Comparison of ENCODE assay signal across 11 cellular contexts in genomic region chrX:71107762-71108360, GRCh38. TPM values are rescaled to one million over a fixed set of nuclear protein-coding genes. Genes with fewer than 3 reads are reported as not detected.
A peak's percentile ranks its signal among the peaks of the same experiment; 100 is the strongest.
DNase-seq lines count a peak whose midpoint lies in the region; ATAC-seq, FAIRE-seq and TF ChIP-seq lines count a peak whose summit lies in the region.
"Had no signal": no experiment of that assay in that cellular context is flagged by ENCODE, and none has a peak within 500 bp of the region (broad histone marks: within the 10 kb centered on the region; RNA-seq: fewer than 3 reads in every experiment).

No MANE protein-coding gene starts in this region.

- DNase-seq in SKM-1 treated with dmso at 0.1 percent for 144 hours (lab: John Stamatoyannopoulos, UW; ENCODE audit: unreplicated experiment) (peak; percentile 35), SKM-1 (lab: John Stamatoyannopoulos, UW; ENCODE audit: unreplicated experiment) (no peak), T-cell (peak in 29 of 34 experiments; percentile 31 to 64 (median 50)), K562 (ENCODE audit: extremely low read depth in 1 of 4, low spot score in 3 of 4) (peak in 2 of 4 experiments; percentile 51 to 69), foreskin keratinocyte (no peak), GM19240 (ENCODE audit: insufficient read length, low spot score) (no peak)
- peak; percentile 17 for DNase-seq in stimulated activated CD4-positive, alpha-beta T cell treated with anti-CD3 and anti-CD28 coated beads, Interleukin-4, amount 100 ng/mL, for 24 hours
- DNase-seq: dorsolateral prefrontal cortex, NCI-H1048 had no signal

- peak; percentile 80 for FAIRE-seq in K562 (lab: Jason Lieb, UNC)
- FAIRE-seq: A549 had no signal

- H3K4me3 Mint-ChIP-seq in T-cell, result peak overlapping the region; percentile 95 to 99 (median 97)

- no peaks in the 10 kb centered on the region for H3K27me3 ChIP-seq in K562 (ENCODE audit: control insufficient read depth in 2 of 2, insufficient read depth in 2 of 2, low read length in 2 of 2)
- no peaks in the 10 kb centered on the region for H3K27me3 ChIP-seq in foreskin keratinocyte

- no peak overlapping the region for H3K4me3 ChIP-seq in K562
- H3K4me3 ChIP-seq: A549, dorsolateral prefrontal cortex had no signal

- no peak for TF ChIP-seq RAD21 in K562 (CRISPR knock-in tag; conservative IDR thresholded peaks at IDR 0.05 in 1 of 2, IDR thresholded peaks at IDR 0.05 in 1 of 2)

- TF ChIP-seq CTCF in K562 (IDR thresholded peaks at IDR 0.05 in 2 of 3, conservative IDR thresholded peaks at IDR 0.05 in 1 of 3; ENCODE audit: insufficient read depth in 2 of 3, low read depth in 1 of 3, low read length in 3 of 3), result no peak
- TF ChIP-seq CTCF in foreskin keratinocyte (conservative IDR thresholded peaks at IDR 0.05), result no peak

- H3K79me2 ChIP-seq in K562 (ENCODE audit: control insufficient read depth, insufficient read depth, low read length), result peaks cover 24% of the 10 kb centered on the region; the same call in 2 of the 3 replicates

- no peaks in the 10 kb centered on the region for H3K9me3 ChIP-seq in K562 (replicated peaks; ENCODE audit: control insufficient read depth, insufficient read depth, low read depth, low read length)
- H3K9me3 ChIP-seq: A549 had no signal

- 0% methylated on average over 3 of the region's 9 CpGs for WGBS in K562 (ENCODE audit: insufficient coverage, low coverage, missing lambda C conversion rate)

- no peaks in the 10 kb centered on the region for H3K27me3 Mint-ChIP-seq in T-cell

- peak overlapping the region; percentile 50 for H3K4me2 ChIP-seq in K562 (ENCODE audit: insufficient read depth, low read length)
- H3K4me2 ChIP-seq: A549 had no signal

- H3K27ac ChIP-seq in K562 (ENCODE audit: extremely low read depth, low read depth, low read length) (peak overlapping the region; percentile 58), foreskin keratinocyte (no peak overlapping the region)
- H3K27ac ChIP-seq: A549, dorsolateral prefrontal cortex had no signal

- no peaks in the 10 kb centered on the region for H3K9me3 Mint-ChIP-seq in T-cell

- no peak for TF ChIP-seq EP300 in K562 (IDR thresholded peaks at IDR 0.05; ENCODE audit: low read length)

- no peaks in the 10 kb centered on the region for H3K9me1 ChIP-seq in K562 (ENCODE audit: control insufficient read depth, insufficient read depth, low read length)

- POLR2A ChIA-PET in T-cell (lab: Charles Lee) (interaction anchor here (1.1 to 1.4 kb wide), 2 partner anchors 8 to 11 kb away, joined by 3 to 6 read pairs; partner anchors contain the start of gene MED12 (in 1 of the 2)), K562 (lab: Yijun Ruan, JAX) (interaction anchor here (1.3 kb wide), 1 partner anchor 23 kb away, joined by 4 read pairs; no protein-coding TSS in a partner anchor)

- peaks cover 41 to 76% of the 10 kb centered on the region in 2 experiments for H3K4me1 ChIP-seq in K562 (replicated peaks in 1 of 2; ENCODE audit: control insufficient read depth in 2 of 2, insufficient read depth in 2 of 2, low read length in 2 of 2)
- H3K4me1 ChIP-seq in foreskin keratinocyte, result no peaks in the 10 kb centered on the region
- H3K4me1 ChIP-seq: A549 had no signal

- H3K27ac Mint-ChIP-seq in T-cell, result peak overlapping the region; percentile 97 to 99

- no peak for TF ChIP-seq POLR2A in K562 (conservative IDR thresholded peaks at IDR 0.05)

- peaks cover 73 to 86% (median 86%) of the 10 kb centered on the region in 3 donors for H3K4me1 Mint-ChIP-seq in T-cell

- peaks cover 45% of the 10 kb centered on the region for H3K36me3 Mint-ChIP-seq in T-cell

- peak overlapping the region; percentile 75 for H2AFZ ChIP-seq in K562 (ENCODE audit: low read depth, low read length)

- BruUV-seq in K562 (replicated peaks; lab: Mats Ljungman, UMichigan), result TSS peak; percentile 17

- H4K20me1 ChIP-seq in K562 (replicated peaks; ENCODE audit: control insufficient read depth, insufficient read depth, low read length), result no peaks in the 10 kb centered on the region

- in situ Hi-C loops in K562 (cut with MboI), result no loop called here

- ATAC-seq in T-cell (replicated peaks in 1 of 4) (peak in 3 of 4 experiments; percentile 41 to 46 (median 45)), K562 (peak; percentile 36), foreskin keratinocyte (no peak), HG02973 (IDR thresholded peaks at IDR 0.05; ENCODE audit: unreplicated experiment) (no peak)
- ATAC-seq: A549 had no signal

- intact Hi-C loops in K562 (cut with micrococcal nuclease), result no loop called here

- H3K9ac ChIP-seq in K562 (ENCODE audit: insufficient read depth in 1 of 2, low read depth in 2 of 2, low read length in 2 of 2), result peak overlapping the region; percentile 35 to 38; a peak in 3 of 4 replicates

- CTCF ChIA-PET in T-cell (lab: Charles Lee) (interaction anchor here in 1 of 2 donors (0.6 to 1.9 kb wide), 2 partner anchors 8 to 11 kb away, joined by 4 to 10 read pairs; partner anchors contain the start of gene MED12), K562 (lab: Yijun Ruan, JAX; ENCODE audit: low intra/inter-chr PET ratio) (no interaction called here)

- no peaks in the 10 kb centered on the region for H3K36me3 ChIP-seq in K562 (ENCODE audit: control insufficient read depth, insufficient read depth, low read length)

RNA-seq across cellular contexts. Expression of gene CXorf65, which starts 1.3 kb away (rescaled TPM):
- 10 to 100 TPM; 33.8 to 86.6 (median 39.6) TPM for total RNA-seq in T-cell
- 2.9 and 8.8 TPM in 2 replicates for total RNA-seq in K562 (2011; cell fraction: chromatin; rRNA removed; ENCODE audit: low replicate concordance)
- 2.9 and 4.3 TPM in 2 replicates for total RNA-seq in K562 (2011; cell fraction: nucleolus; rRNA removed)
- 3.2 and 7.9 TPM in 2 replicates for total RNA-seq in K562 (2011; cell fraction: nucleoplasm; rRNA removed)
- total RNA-seq in K562 (2014; rRNA removed), result 2.9 and 3.1 TPM in 2 replicates
- 2.4 and 3.0 TPM in 2 replicates for total RNA-seq in K562 (2014; rRNA removed; fragmentation: Illumina TruSeq; extraction: Trizol)
- total RNA-seq in K562 (2015; rRNA removed; fragmentation: Illumina TruSeq; extraction: Trizol), result 1.8 and 2.6 TPM in 2 replicates
- total RNA-seq in K562 (2021), result 1.8 and 2.0 TPM in 2 replicates
- 0.77 and 1.9 TPM in 2 replicates for polyA plus RNA-seq in K562 (2011; rRNA removed)
- 0.45 and 0.94 TPM in 2 replicates for polyA plus RNA-seq in K562 (2011; cell fraction: cytosol; rRNA removed)
- 2.4 TPM in 2 replicates for polyA plus RNA-seq in K562 (2011; cell fraction: nucleus; rRNA removed)
- 1.2 and 3.5 TPM in 2 replicates for polyA plus RNA-seq in K562 (2012)
- polyA plus RNA-seq in K562 (2014; fragmentation: Illumina TruSeq; extraction: Trizol), result 1.4 TPM in 2 replicates
- polyA plus RNA-seq in K562 (2014; fragmentation: Nextera tagmentation; extraction: Ambion mirVana), result 1 to 10 TPM; 6.8 to 8.4 TPM
- polyA plus RNA-seq in K562 (2014; rRNA removed), result 0.36 and 3.9 TPM in 2 replicates
- polyA minus RNA-seq in K562 (2011; rRNA and poly(A)+ RNA removed), result 0.88 TPM in 1 of 2 replicates, not detected in the other
- polyA minus RNA-seq in K562 (2011; cell fraction: cytosol; rRNA and poly(A)+ RNA removed), result not detected in 2 replicates
- polyA minus RNA-seq in K562 (2011; cell fraction: nucleus; rRNA and poly(A)+ RNA removed), result 2.0 TPM in 1 of 2 replicates, not detected in the other
- not detected in 2 replicates for total RNA-seq in foreskin keratinocyte
- polyA plus RNA-seq in foreskin keratinocyte, result not detected in 2 replicates
- total RNA-seq: dorsolateral prefrontal cortex had no signal
- polyA plus RNA-seq: A549 had no signal

RNA-seq across cellular contexts. Expression of gene IL2RG, which starts 3.5 kb away (rescaled TPM):
- total RNA-seq in T-cell (100 to 1,000 TPM; 285 to 380 (median 312) TPM), K562 (2014; rRNA removed) (5.5 and 7.5 TPM in 2 replicates), K562 (2014; rRNA removed; fragmentation: Illumina TruSeq; extraction: Trizol) (9.7 and 11.4 TPM in 2 replicates), K562 (2015; rRNA removed; fragmentation: Illumina TruSeq; extraction: Trizol) (6.1 and 7.5 TPM in 2 replicates), K562 (2021) (18.0 and 19.7 TPM in 2 replicates), foreskin keratinocyte (0.11 and 0.27 TPM in 2 replicates)
- total RNA-seq in K562 (2011; cell fraction: chromatin; rRNA removed; ENCODE audit: low replicate concordance), result 48.6 and 70.4 TPM in 2 replicates
- 91.1 and 92.7 TPM in 2 replicates for total RNA-seq in K562 (2011; cell fraction: nucleolus; rRNA removed)
- total RNA-seq in K562 (2011; cell fraction: nucleoplasm; rRNA removed), result 80.5 and 94.1 TPM in 2 replicates
- polyA plus RNA-seq in K562 (2011; rRNA removed) (43.0 and 55.4 TPM in 2 replicates), K562 (2014; fragmentation: Illumina TruSeq; extraction: Trizol) (45.8 and 52.7 TPM in 2 replicates), K562 (2014; fragmentation: Nextera tagmentation; extraction: Ambion mirVana) (10 to 100 TPM; 17.4 to 27.4 TPM), K562 (2014; rRNA removed) (23.9 and 25.8 TPM in 2 replicates), foreskin keratinocyte (0.16 and 0.17 TPM in 2 replicates)
- polyA plus RNA-seq in K562 (2011; cell fraction: cytosol; rRNA removed), result 91.9 and 138 TPM in 2 replicates
- 29.1 and 32.6 TPM in 2 replicates for polyA plus RNA-seq in K562 (2011; cell fraction: nucleus; rRNA removed)
- 17.7 and 27.6 TPM in 2 replicates for polyA plus RNA-seq in K562 (2012)
- polyA minus RNA-seq in K562 (2011; rRNA and poly(A)+ RNA removed), result 26.0 and 31.9 TPM in 2 replicates
- 13.8 and 14.3 TPM in 2 replicates for polyA minus RNA-seq in K562 (2011; cell fraction: cytosol; rRNA and poly(A)+ RNA removed)
- 5.9 and 9.1 TPM in 2 replicates for polyA minus RNA-seq in K562 (2011; cell fraction: nucleus; rRNA and poly(A)+ RNA removed)

RNA-seq across cellular contexts. Expression of gene MED12, which starts 10.5 kb away (rescaled TPM):
- 10 to 100 TPM; 63.8 to 78.3 (median 72.0) TPM for total RNA-seq in T-cell
- total RNA-seq in K562 (2011; cell fraction: chromatin; rRNA removed; ENCODE audit: low replicate concordance), result 282 and 395 TPM in 2 replicates
- total RNA-seq in K562 (2011; cell fraction: nucleolus; rRNA removed), result 116 and 125 TPM in 2 replicates
- total RNA-seq in K562 (2011; cell fraction: nucleoplasm; rRNA removed), result 127 and 134 TPM in 2 replicates
- total RNA-seq in K562 (2014; rRNA removed), result 18.4 and 23.1 TPM in 2 replicates
- total RNA-seq in K562 (2014; rRNA removed; fragmentation: Illumina TruSeq; extraction: Trizol), result 7.7 and 8.6 TPM in 2 replicates
- total RNA-seq in K562 (2015; rRNA removed; fragmentation: Illumina TruSeq; extraction: Trizol), result 7.7 and 10.3 TPM in 2 replicates
- total RNA-seq in K562 (2021), result 47.3 and 49.7 TPM in 2 replicates
- 8.5 and 19.1 TPM in 2 replicates for polyA plus RNA-seq in K562 (2011; rRNA removed)
- 11.3 and 12.0 TPM in 2 replicates for polyA plus RNA-seq in K562 (2011; cell fraction: cytosol; rRNA removed)
- polyA plus RNA-seq in K562 (2011; cell fraction: nucleus; rRNA removed), result 149 and 177 TPM in 2 replicates
- polyA plus RNA-seq in K562 (2012), result 27.2 and 37.7 TPM in 2 replicates
- 26.7 and 31.0 TPM in 2 replicates for polyA plus RNA-seq in K562 (2014; fragmentation: Illumina TruSeq; extraction: Trizol)
- 1 to 10 TPM; 1.6 to 2.8 TPM for polyA plus RNA-seq in K562 (2014; fragmentation: Nextera tagmentation; extraction: Ambion mirVana)
- polyA plus RNA-seq in K562 (2014; rRNA removed), result 15.6 and 17.7 TPM in 2 replicates
- 26.7 and 27.1 TPM in 2 replicates for polyA minus RNA-seq in K562 (2011; rRNA and poly(A)+ RNA removed)
- 51.0 and 53.6 TPM in 2 replicates for polyA minus RNA-seq in K562 (2011; cell fraction: cytosol; rRNA and poly(A)+ RNA removed)
- 58.2 and 76.0 TPM in 2 replicates for polyA minus RNA-seq in K562 (2011; cell fraction: nucleus; rRNA and poly(A)+ RNA removed)
- 12.8 and 14.9 TPM in 2 replicates for total RNA-seq in foreskin keratinocyte
- 4.6 and 5.1 TPM in 2 replicates for polyA plus RNA-seq in foreskin keratinocyte

RNA-seq across cellular contexts. Expression of gene FOXO4, which starts 12.2 kb away (rescaled TPM):
- 10 to 100 TPM; 30.4 to 45.9 (median 38.1) TPM for total RNA-seq in T-cell
- 3.0 and 4.6 TPM in 2 replicates for total RNA-seq in K562 (2011; cell fraction: chromatin; rRNA removed; ENCODE audit: low replicate concordance)
- total RNA-seq in K562 (2011; cell fraction: nucleolus; rRNA removed), result 2.6 and 3.7 TPM in 2 replicates
- 3.4 and 4.9 TPM in 2 replicates for total RNA-seq in K562 (2011; cell fraction: nucleoplasm; rRNA removed)
- total RNA-seq in K562 (2014; rRNA removed), result 11.5 and 12.8 TPM in 2 replicates
- total RNA-seq in K562 (2014; rRNA removed; fragmentation: Illumina TruSeq; extraction: Trizol), result 7.6 and 8.7 TPM in 2 replicates
- 6.4 and 8.5 TPM in 2 replicates for total RNA-seq in K562 (2015; rRNA removed; fragmentation: Illumina TruSeq; extraction: Trizol)
- 23.6 and 26.6 TPM in 2 replicates for total RNA-seq in K562 (2021)
- polyA plus RNA-seq in K562 (2011; rRNA removed), result 5.7 and 6.0 TPM in 2 replicates
- polyA plus RNA-seq in K562 (2011; cell fraction: cytosol; rRNA removed), result 8.8 and 15.6 TPM in 2 replicates
- polyA plus RNA-seq in K562 (2011; cell fraction: nucleus; rRNA removed), result 4.5 and 8.3 TPM in 2 replicates
- 11.1 and 14.8 TPM in 2 replicates for polyA plus RNA-seq in K562 (2012)
- 18.5 and 19.1 TPM in 2 replicates for polyA plus RNA-seq in K562 (2014; fragmentation: Illumina TruSeq; extraction: Trizol)
- polyA plus RNA-seq in K562 (2014; fragmentation: Nextera tagmentation; extraction: Ambion mirVana), result under 1 TPM; 0.13 to 0.14 TPM
- 11.0 and 12.8 TPM in 2 replicates for polyA plus RNA-seq in K562 (2014; rRNA removed)
- 2.8 TPM in 2 replicates for polyA minus RNA-seq in K562 (2011; rRNA and poly(A)+ RNA removed)
- polyA minus RNA-seq in K562 (2011; cell fraction: cytosol; rRNA and poly(A)+ RNA removed), result 5.7 and 7.5 TPM in 2 replicates
- polyA minus RNA-seq in K562 (2011; cell fraction: nucleus; rRNA and poly(A)+ RNA removed), result 1.1 and 1.9 TPM in 2 replicates
- total RNA-seq in foreskin keratinocyte, result 2.3 and 2.7 TPM in 2 replicates
- polyA plus RNA-seq in foreskin keratinocyte, result 1.6 and 1.9 TPM in 2 replicates

RNA-seq across cellular contexts. Expression of gene NLGN3, which starts 36.8 kb away (rescaled TPM):
- total RNA-seq in T-cell, result 1 to 10 TPM; 2.9 to 3.7 (median 3.2) TPM
- total RNA-seq in K562 (2011; cell fraction: chromatin; rRNA removed; ENCODE audit: low replicate concordance), result 5.1 and 6.6 TPM in 2 replicates
- 2.7 and 2.8 TPM in 2 replicates for total RNA-seq in K562 (2011; cell fraction: nucleolus; rRNA removed)
- 2.7 and 4.0 TPM in 2 replicates for total RNA-seq in K562 (2011; cell fraction: nucleoplasm; rRNA removed)
- total RNA-seq in K562 (2014; rRNA removed), result 0.05 and 0.12 TPM in 2 replicates
- total RNA-seq in K562 (2014; rRNA removed; fragmentation: Illumina TruSeq; extraction: Trizol), result 0.22 TPM in 2 replicates
- total RNA-seq in K562 (2015; rRNA removed; fragmentation: Illumina TruSeq; extraction: Trizol), result 0.23 and 0.25 TPM in 2 replicates
- total RNA-seq in K562 (2021), result 0.69 TPM in 2 replicates
- 0.40 and 0.79 TPM in 2 replicates for polyA plus RNA-seq in K562 (2011; rRNA removed)
- 0.53 and 0.58 TPM in 2 replicates for polyA plus RNA-seq in K562 (2011; cell fraction: cytosol; rRNA removed)
- polyA plus RNA-seq in K562 (2011; cell fraction: nucleus; rRNA removed), result 3.3 and 4.5 TPM in 2 replicates
- 0.35 and 1.5 TPM in 2 replicates for polyA plus RNA-seq in K562 (2012)
- polyA plus RNA-seq in K562 (2014; fragmentation: Illumina TruSeq; extraction: Trizol), result 0.65 and 0.80 TPM in 2 replicates
- under 1 TPM; 0.03 to 0.11 TPM for polyA plus RNA-seq in K562 (2014; fragmentation: Nextera tagmentation; extraction: Ambion mirVana)
- polyA plus RNA-seq in K562 (2014; rRNA removed), result 0.81 and 0.86 TPM in 2 replicates
- polyA minus RNA-seq in K562 (2011; rRNA and poly(A)+ RNA removed), result 0.42 TPM in 2 replicates
- 0.55 TPM in 1 of 2 replicates, not detected in the other for polyA minus RNA-seq in K562 (2011; cell fraction: cytosol; rRNA and poly(A)+ RNA removed)
- 0.54 and 0.78 TPM in 2 replicates for polyA minus RNA-seq in K562 (2011; cell fraction: nucleus; rRNA and poly(A)+ RNA removed)
- total RNA-seq in foreskin keratinocyte, result 0.03 TPM in 1 of 2 replicates, not detected in the other
- polyA plus RNA-seq in foreskin keratinocyte, result 0.01 TPM in 1 of 2 replicates, not detected in the other

Comparison
In these comparisons a context has a peak if more than half of its experiments do, and no peak if none do; other contexts are left out.
1. DNase-seq: peak in SKM-1 treated with dmso at 0.1 percent for 144 hours (single experiment), T-cell (29 of 34) and stimulated activated CD4-positive, alpha-beta T cell treated with anti-CD3 and anti-CD28 coated beads, Interleukin-4, amount 100 ng/mL, for 24 hours (single experiment); none in SKM-1 (single experiment), foreskin keratinocyte (0 of 2) and GM19240 (single experiment).
2. ATAC-seq: peak in T-cell (3 of 4) and K562 (single experiment); none in foreskin keratinocyte (single experiment) and HG02973 (single experiment).